Comparison of ENCODE assay signal across 10 cellular contexts in the genomic region with DNA sequence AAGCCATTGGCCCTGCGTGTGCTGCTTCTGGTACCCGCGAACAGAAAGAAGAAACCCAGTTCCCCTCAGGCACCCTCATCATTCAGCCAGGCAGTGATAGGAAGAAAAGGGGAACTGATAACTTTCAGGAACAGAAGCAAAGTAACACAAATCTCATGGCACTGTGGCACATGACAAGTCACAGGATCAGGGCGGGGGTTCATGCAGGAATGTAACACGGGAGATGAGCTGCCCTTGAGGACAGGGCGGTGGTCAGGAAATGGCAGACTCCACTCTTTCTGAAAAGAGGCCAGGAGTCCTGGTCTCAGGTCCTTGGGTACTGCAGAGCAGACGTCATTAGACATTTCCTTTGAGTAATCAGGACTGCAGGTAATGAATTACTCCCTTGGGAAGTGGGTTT.
DNase-seq lines count a peak whose midpoint lies in the region; ATAC-seq lines count a peak whose summit lies in the region.
"Had no signal": no experiment of that assay in that cellular context is flagged by ENCODE, and none has a peak within 500 bp of the region (broad histone marks: within the 10 kb centered on the region; RNA-seq: fewer than 3 reads in every experiment).

No MANE protein-coding gene starts in this region.

- peak in 1 of 61 donors; percentile 13 for DNase-seq in caudate nucleus (lab: John Stamatoyannopoulos, UW)
- DNase-seq in AG20443 (ENCODE audit: low spot score), result no peak
- no peak for DNase-seq in NCI-H226
- no peak for DNase-seq in KG1 (lab: John Stamatoyannopoulos, UW)
- DNase-seq in foreskin melanocyte, result no peak
- DNase-seq: PC-3 had no signal

- H3K27ac ChIP-seq in caudate nucleus (ENCODE audit: low read depth, low read length), result peak overlapping the region; percentile 41
- H3K27ac ChIP-seq: C4-2B had no signal

- ATAC-seq in GM18498 (IDR thresholded peaks at IDR 0.05; ENCODE audit: unreplicated experiment) (peak; percentile 80), GM21423 (IDR thresholded peaks at IDR 0.05; ENCODE audit: unreplicated experiment) (peak; percentile 70), HG03280 (IDR thresholded peaks at IDR 0.05; ENCODE audit: unreplicated experiment) (peak; percentile 50)
- ATAC-seq: PC-3 had no signal
